ENCODE assay signal across 8 cellular contexts in the genomic region with DNA sequence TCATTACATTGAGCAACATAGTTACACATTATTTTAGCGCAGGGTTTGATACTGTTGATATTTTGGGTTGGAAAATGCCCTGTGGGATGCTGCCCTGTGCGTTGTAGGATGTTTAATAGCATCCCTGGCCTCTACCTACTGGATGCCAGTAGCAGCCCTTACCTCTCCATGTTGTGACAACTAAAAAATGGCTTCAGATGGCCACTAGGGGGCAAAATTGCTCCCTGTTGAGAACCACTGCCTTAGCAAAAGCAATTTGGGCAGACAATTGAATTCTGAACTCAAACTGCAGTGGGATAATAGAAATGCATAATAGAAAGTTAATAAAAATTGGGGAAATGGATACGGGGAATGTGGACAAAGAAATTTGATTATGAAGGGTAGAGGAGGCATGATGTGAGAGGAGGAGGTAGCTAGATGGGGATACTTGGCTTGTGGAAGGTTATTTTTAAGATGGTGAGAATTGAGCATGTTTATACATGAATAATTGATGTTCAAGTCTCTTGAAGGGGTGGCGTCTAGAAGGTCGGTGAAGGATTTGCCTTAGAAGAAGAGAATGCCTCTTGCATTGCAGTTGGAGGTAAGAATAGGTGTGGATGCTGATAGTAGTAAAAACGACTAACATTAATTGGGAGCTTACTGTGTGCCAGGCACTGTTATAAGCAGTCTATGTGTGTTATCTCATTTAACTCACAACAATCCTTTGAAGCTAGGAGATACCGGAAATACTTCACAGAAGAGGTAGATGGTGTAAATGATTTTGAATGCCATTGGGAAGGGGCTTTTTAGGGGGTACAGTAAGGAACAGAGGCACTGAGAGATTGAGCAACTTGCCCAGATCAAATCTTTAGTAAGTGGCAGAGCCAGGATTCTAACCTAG. TPM values are rescaled to one million over a fixed set of nuclear protein-coding genes. Genes with fewer than 3 reads are reported as not detected.
DNase-seq lines count a peak whose midpoint lies in the region; ATAC-seq and TF ChIP-seq lines count a peak whose summit lies in the region.

No MANE protein-coding gene starts in this region.

- intact Hi-C loops in left cardiac atrium (cut with DNase I) (no loop called here), sciatic nerve (cut with DNase I) (no loop called here)

- no peaks in the 10 kb centered on the region for H3K79me2 ChIP-seq in DOHH2 (ENCODE audit: control insufficient read depth, low read length)

- peaks cover 21% of the 10 kb centered on the region for H3F3A ChIP-seq in DOHH2 (ENCODE audit: control insufficient read depth, insufficient read depth)

- H3K36me3 ChIP-seq in DOHH2 (ENCODE audit: control insufficient read depth, low read length): peaks cover 63% of the 10 kb centered on the region

- no peaks in the 10 kb centered on the region for H3K9me2 ChIP-seq in DOHH2 (replicated peaks; ENCODE audit: control insufficient read depth, low read length)

- TF ChIP-seq CTCF in DOHH2 (IDR thresholded peaks at IDR 0.05; ENCODE audit: low read depth, low read length, poor library complexity, severe bottlenecking) (peak; percentile 89), LNCAP (IDR thresholded peaks at IDR 0.05) (peak; percentile 85)

- H3K27me3 ChIP-seq in DOHH2 (ENCODE audit: control insufficient read depth, low read length): no peaks in the 10 kb centered on the region

- DNase-seq in SHP77 (lab: John Stamatoyannopoulos, UW): peak; percentile 47 to 51
- DNase-seq in activated naive CD4-positive, alpha-beta T cell treated with anti-CD3 and anti-CD28 coated beads, Interleukin-2, amount 50 U/mL, for 16 hours: peak; percentile 33
- no peak for DNase-seq in left cardiac atrium
- DNase-seq in sciatic nerve (ENCODE audit: low spot score): no peak

- H3K4me1 ChIP-seq in DOHH2 (ENCODE audit: control insufficient read depth, low read length): no peaks in the 10 kb centered on the region

- H3K9me3 ChIP-seq in DOHH2 (ENCODE audit: control insufficient read depth, insufficient read depth, low read length): no peaks in the 10 kb centered on the region

- H3K4me3 ChIP-seq in DOHH2 (ENCODE audit: low read length): no peak overlapping the region

- H3K4me2 ChIP-seq in DOHH2 (ENCODE audit: low read length): no peak overlapping the region

- peak; percentile 62 to 63 for ATAC-seq in left cardiac atrium
- ATAC-seq in sciatic nerve: peak; percentile 34
- ATAC-seq in HG03460 (IDR thresholded peaks at IDR 0.05; ENCODE audit: unreplicated experiment): no peak
- no peak for ATAC-seq in HG03469 (IDR thresholded peaks at IDR 0.05; ENCODE audit: unreplicated experiment)

- H3K27ac ChIP-seq in DOHH2 (ENCODE audit: low read depth, low read length): no peak overlapping the region

- H4K20me1 ChIP-seq in DOHH2 (ENCODE audit: control insufficient read depth, insufficient read depth, low read depth, low read length): peaks cover 11% of the 10 kb centered on the region

RNA-seq across cellular contexts. Expression of gene HEATR9, which starts 19.0 kb away (rescaled TPM):
- not detected for total RNA-seq in left cardiac atrium
- 0.27 TPM for total RNA-seq in sciatic nerve

RNA-seq across cellular contexts. Expression of gene CCL5, which starts 30.5 kb away (rescaled TPM):
- total RNA-seq in left cardiac atrium: 1 to 10 TPM; 1.7 to 8.6 TPM
- total RNA-seq in sciatic nerve: 5.3 TPM

RNA-seq across cellular contexts. Expression of gene TAF15, which starts 40.4 kb away (rescaled TPM):
- total RNA-seq in left cardiac atrium (100 to 1,000 TPM in 1 of 2 donors, 10 to 100 TPM in 1; 97.3 to 119 TPM), sciatic nerve (183 TPM)

RNA-seq across cellular contexts. Expression of gene MMP28, which starts 54.3 kb away (rescaled TPM):
- total RNA-seq in left cardiac atrium (10 to 100 TPM in 1 of 2 donors, 1 to 10 TPM in 1; 5.0 to 10.3 TPM), sciatic nerve (61.5 TPM)

Comparison
In these comparisons a context has a peak if more than half of its experiments do, and no peak if none do; other contexts are left out.
1. DNase-seq: peak in SHP77 (2 of 2) and activated naive CD4-positive, alpha-beta T cell treated with anti-CD3 and anti-CD28 coated beads, Interleukin-2, amount 50 U/mL, for 16 hours (single experiment); none in left cardiac atrium (single experiment) and sciatic nerve (single experiment).
2. ATAC-seq: peak in left cardiac atrium (2 of 2) and sciatic nerve (single experiment); none in HG03460 (single experiment) and HG03469 (single experiment).